Comparison of ENCODE assay signal across 20 cellular contexts in genomic region chr10:115827650-115828049, GRCh38.
DNase-seq lines count a peak whose midpoint lies in the region; ATAC-seq, FAIRE-seq and TF ChIP-seq lines count a peak whose summit lies in the region.
"Had no signal": no experiment of that assay in that cellular context is flagged by ENCODE, and none has a peak within 500 bp of the region (broad histone marks: within the 10 kb centered on the region; RNA-seq: fewer than 3 reads in every experiment).

No MANE protein-coding gene starts in this region.

- H3K9me3 ChIP-seq in left lung (peaks cover 0 to 11% of the 10 kb centered on the region in 2 donors), kidney (ENCODE audit: control insufficient read depth in 1 of 2, low read length in 2 of 2) (no peaks in the 10 kb centered on the region)
- H3K9me3 ChIP-seq: BLaER1, body of pancreas, tibial nerve had no signal

- no peak overlapping the region for H3K4me3 ChIP-seq in fibroblast of mammary gland (ENCODE audit: control insufficient read depth, low read depth, low read length)
- no peak overlapping the region for H3K4me3 ChIP-seq in left lung
- no peak overlapping the region for H3K4me3 ChIP-seq in kidney (ENCODE audit: low read length in 2 of 2)
- H3K4me3 ChIP-seq: BLaER1, body of pancreas, skin epidermis, tibial nerve had no signal

- H3K27ac ChIP-seq in left lung (no peak overlapping the region), kidney (ENCODE audit: low read depth in 2 of 2, low read length in 2 of 2) (no peak overlapping the region)
- H3K27ac ChIP-seq: BLaER1, body of pancreas, skin epidermis, tibial nerve had no signal

- no peak overlapping the region for H3K9ac ChIP-seq in kidney (ENCODE audit: low read length in 2 of 2)
- H3K9ac ChIP-seq: BLaER1 had no signal

- intact Hi-C loops in Right ventricle myocardium superior (cut with DNase I) (loop anchor here (10.0 kb wide), 1 partner anchor 457 kb away; no protein-coding TSS in a partner anchor), cardiac septum (cut with DNase I) (no loop called here), left lung (cut with DNase I) (no loop called here), kidney (cut with DNase I) (no loop called here)

- H3K36me3 ChIP-seq in left lung: no peaks in the 10 kb centered on the region
- no peaks in the 10 kb centered on the region for H3K36me3 ChIP-seq in kidney (ENCODE audit: control insufficient read depth in 1 of 2, insufficient read depth in 2 of 2, low read length in 2 of 2)
- H3K36me3 ChIP-seq: BLaER1, tibial nerve had no signal

- ATAC-seq in Right ventricle myocardium superior (ENCODE audit: poor library complexity) (peak; percentile 60), left lung (peak; percentile 50), GM19328 (IDR thresholded peaks at IDR 0.05; ENCODE audit: unreplicated experiment) (no peak)
- ATAC-seq: activated CD8-positive, alpha-beta memory T cell treated with anti-CD3 and anti-CD28 coated beads, Interleukin-2, amount 10 ng/mL, durations not matched to agents 7 days and 5 days; activated T-helper 17 cell treated with anti-CD3 and anti-CD28 coated beads, Interleukin-2, amount 50 U/mL, for 72 hours; body of pancreas; effector memory CD8-positive, alpha-beta T cell had no signal

- no peaks in the 10 kb centered on the region for H3K27me3 ChIP-seq in left lung
- H3K27me3 ChIP-seq: BLaER1, body of pancreas, tibial nerve had no signal

- DNase-seq in Right ventricle myocardium superior (no peak), cardiac septum (ENCODE audit: low spot score) (no peak), fibroblast of mammary gland (ENCODE audit: low read depth) (peak; percentile 6), left lung (no peak), NCI-H1105 treated with DMSO at 0.1 percent for 48 hours (lab: John Stamatoyannopoulos, UW) (no peak), hypothalamus (lab: John Stamatoyannopoulos, UW) (no peak), kidney (no peak)
- DNase-seq: 8988T; activated CD4-positive, alpha-beta T cell treated with anti-CD3 and anti-CD28 coated beads, Interleukin-2, amount 10 ng/mL, durations not matched to agents 24 days and 14 days; activated CD8-positive, alpha-beta memory T cell treated with anti-CD3 and anti-CD28 coated beads, Interleukin-2, amount 10 ng/mL, durations not matched to agents 7 days and 5 days; body of pancreas; effector memory CD8-positive, alpha-beta T cell; NCI-H2171; stimulated activated CD4-positive, alpha-beta T cell treated with anti-CD3 and anti-CD28 coated beads, Interleukin-4, amount 100 ng/mL, for 1 hour had no signal

- TF ChIP-seq CTCF in fibroblast of mammary gland (conservative IDR thresholded peaks at IDR 0.05; ENCODE audit: control insufficient read depth, insufficient read depth, low read depth, low read length) (no peak), left lung (IDR thresholded peaks at IDR 0.05) (no peak), kidney (IDR thresholded peaks at IDR 0.05; ENCODE audit: borderline replicate concordance, extremely low read depth, insufficient read depth) (no peak)

- FAIRE-seq in kidney (lab: Jason Lieb, UNC): no peak
- FAIRE-seq: islet of Langerhans had no signal

- no peaks in the 10 kb centered on the region for H3K4me1 ChIP-seq in left lung
- no peaks in the 10 kb centered on the region for H3K4me1 ChIP-seq in kidney (ENCODE audit: control insufficient read depth in 1 of 2, insufficient read depth in 1 of 2, low read depth in 1 of 2, low read length in 2 of 2)
- H3K4me1 ChIP-seq: BLaER1, body of pancreas had no signal
